In the genomic region with DNA sequence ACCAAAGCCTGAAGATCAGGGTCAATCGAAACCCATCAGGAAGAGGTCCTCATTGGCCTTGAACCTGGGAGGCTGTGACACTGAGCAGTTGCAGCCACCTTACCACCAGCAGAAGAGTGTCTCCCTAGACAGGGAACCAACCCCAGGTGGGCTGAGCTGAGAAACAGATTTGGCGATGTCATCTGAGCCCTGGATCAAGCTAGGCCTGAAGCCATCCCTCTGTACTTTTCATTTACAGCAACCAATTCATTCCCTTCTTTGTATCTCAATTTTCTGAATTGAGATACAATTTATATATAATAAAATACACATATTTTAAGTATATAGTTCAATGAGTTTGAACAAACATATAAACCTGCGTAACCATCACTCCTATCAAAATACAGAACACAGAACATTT, we compare ENCODE assay signal across 22 cellular contexts.
"Had no signal": no experiment of that assay in that cellular context is flagged by ENCODE, and none has a peak within 500 bp of the region (broad histone marks: within the 10 kb centered on the region; RNA-seq: fewer than 3 reads in every experiment).

No MANE protein-coding gene starts in this region.

- H3K4me3 Mint-ChIP-seq: activated CD4-positive, alpha-beta memory T cell treated with anti-CD3 and anti-CD28 coated beads for 36 hours; activated naive CD4-positive, alpha-beta T cell treated with anti-CD3 and anti-CD28 coated beads for 36 hours; activated naive CD8-positive, alpha-beta T cell treated with anti-CD3 and anti-CD28 coated beads, Interleukin-2, amount 10 ng/mL, durations not matched to agents 7 days and 5 days; memory B cell; naive B cell; neural crest cell had no signal

- H3K36me3 ChIP-seq: heart left ventricle, spleen, tibial artery had no signal

- H3K9me3 Mint-ChIP-seq: activated CD4-positive, alpha-beta memory T cell treated with anti-CD3 and anti-CD28 coated beads for 36 hours; activated naive CD4-positive, alpha-beta T cell treated with anti-CD3 and anti-CD28 coated beads for 36 hours; activated naive CD8-positive, alpha-beta T cell treated with anti-CD3 and anti-CD28 coated beads, Interleukin-2, amount 10 ng/mL, durations not matched to agents 7 days and 5 days; naive B cell; neural crest cell had no signal

- H3K27ac ChIP-seq: epithelial cell of prostate, heart left ventricle, spleen, tibial artery had no signal

- H3K27me3 ChIP-seq: heart left ventricle, spleen, tibial artery had no signal

- H3K36me3 Mint-ChIP-seq: activated CD4-positive, alpha-beta memory T cell treated with anti-CD3 and anti-CD28 coated beads for 36 hours; activated naive CD8-positive, alpha-beta T cell treated with anti-CD3 and anti-CD28 coated beads, Interleukin-2, amount 10 ng/mL, durations not matched to agents 7 days and 5 days; naive B cell had no signal

- H3K4me1 ChIP-seq: heart left ventricle, spleen, tibial artery had no signal

- H3K9me3 ChIP-seq: heart left ventricle, spleen, tibial artery had no signal

- DNase-seq: activated CD4-positive, alpha-beta memory T cell treated with anti-CD3 and anti-CD28 coated beads for 36 hours; activated CD4-positive, alpha-beta T cell treated with anti-CD3 and anti-CD28 coated beads for 4 hours; activated CD4-positive, CD25-positive, alpha-beta regulatory T cell; activated naive CD4-positive, alpha-beta T cell treated with anti-CD3 and anti-CD28 coated beads for 36 hours; activated naive CD8-positive, alpha-beta T cell treated with anti-CD3 and anti-CD28 coated beads, Interleukin-2, amount 10 ng/mL, durations not matched to agents 7 days and 5 days; activated T-cell treated with anti-CD3 and anti-CD28 coated beads, Interleukin-2, amount 50 U/mL, for 48 hours; amniotic stem cell; cortex of kidney; heart left ventricle; islet precursor cell; left cardiac atrium; naive B cell; retina; spleen; stimulated activated CD4-positive, alpha-beta T cell treated with anti-CD3 and anti-CD28 coated beads, Interleukin-4, amount 100 ng/mL, for 1 hour; stimulated activated naive CD8-positive, alpha-beta T cell treated with anti-CD3 and anti-CD28 coated beads, Interleukin-15, Interleukin-2, amounts not matched to agents 100 U/mL and 50 U/mL, for 24 hours; substantia nigra; T-helper 9 cell; tibial artery had no signal

- ATAC-seq: heart left ventricle; left cardiac atrium; stimulated activated naive CD8-positive, alpha-beta T cell treated with anti-CD3 and anti-CD28 coated beads, Interleukin-15, Interleukin-2, amounts not matched to agents 100 U/mL and 50 U/mL, for 24 hours had no signal

- H3K4me3 ChIP-seq: heart left ventricle, spleen, tibial artery had no signal

- H3K4me1 Mint-ChIP-seq: activated naive CD8-positive, alpha-beta T cell treated with anti-CD3 and anti-CD28 coated beads, Interleukin-2, amount 10 ng/mL, durations not matched to agents 7 days and 5 days; memory B cell; naive B cell had no signal

- H3K27me3 Mint-ChIP-seq: activated CD4-positive, alpha-beta memory T cell treated with anti-CD3 and anti-CD28 coated beads for 36 hours; memory B cell had no signal

- H3K27ac Mint-ChIP-seq: activated CD4-positive, alpha-beta memory T cell treated with anti-CD3 and anti-CD28 coated beads for 36 hours; activated naive CD4-positive, alpha-beta T cell treated with anti-CD3 and anti-CD28 coated beads for 36 hours; activated naive CD8-positive, alpha-beta T cell treated with anti-CD3 and anti-CD28 coated beads, Interleukin-2, amount 10 ng/mL, durations not matched to agents 7 days and 5 days; memory B cell; naive B cell had no signal
